In the genomic region with DNA sequence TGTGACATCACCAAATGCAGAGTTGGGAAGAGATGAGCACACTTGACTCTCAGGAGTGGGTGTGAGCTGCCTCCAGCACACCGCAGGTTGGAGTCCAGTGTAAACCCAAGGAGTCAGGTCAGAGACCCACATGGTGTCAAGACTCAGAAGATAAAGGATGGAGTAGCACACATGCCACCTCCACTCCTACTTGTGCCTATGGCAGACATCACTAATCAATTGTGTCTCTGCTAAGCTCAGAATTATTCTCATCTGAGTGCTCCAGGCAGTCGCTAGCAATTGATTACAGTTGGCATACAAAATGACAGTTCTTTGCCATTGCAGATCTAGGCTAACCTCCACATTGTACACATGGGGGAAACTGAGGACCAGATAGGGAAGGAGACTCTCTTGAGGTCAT, we compare ENCODE assay signal across 35 cellular contexts.
A peak's percentile ranks its signal among the peaks of the same experiment; 100 is the strongest.
DNase-seq lines count a peak whose midpoint lies in the region; ATAC-seq, FAIRE-seq and TF ChIP-seq lines count a peak whose summit lies in the region.
"Had no signal": no experiment of that assay in that cellular context is flagged by ENCODE, and none has a peak within 500 bp of the region (broad histone marks: within the 10 kb centered on the region; RNA-seq: fewer than 3 reads in every experiment).

No MANE protein-coding gene starts in this region.

- in situ Hi-C loops in K562 (cut with MboI) = no loop called here

- peaks cover 8% of the 10 kb centered on the region; the same call in 1 of the 2 replicates for H4K20me1 ChIP-seq in K562 (replicated peaks; ENCODE audit: control insufficient read depth, insufficient read depth, low read length)
- no peaks in the 10 kb centered on the region for H4K20me1 ChIP-seq in H1 (replicated peaks in 1 of 2; ENCODE audit: control insufficient read depth in 1 of 2, insufficient read depth in 2 of 2, low read length in 2 of 2)
- no peaks in the 10 kb centered on the region for H4K20me1 ChIP-seq in neural cell (ENCODE audit: insufficient read depth)
- H4K20me1 ChIP-seq: BLaER1; BLaER1 treated with 17β-estradiol and CSF1 and Interleukin-3, amounts not matched to agents 10 nM and 100 nM had no signal

- CTCF ChIA-PET in HEK293 (lab: Yijun Ruan, JAX) (no interaction called here), K562 (lab: Yijun Ruan, JAX; ENCODE audit: low intra/inter-chr PET ratio) (no interaction called here), H1 (lab: Charles Lee; ENCODE audit: partially characterized antibody) (interaction anchor here (0.8 to 6.7 kb wide), 6 partner anchors 9 to 173 kb away, joined by 3 to 60 read pairs (median 5); no protein-coding TSS in a partner anchor)

- H3K79me2 ChIP-seq in K562 (ENCODE audit: control insufficient read depth, insufficient read depth, low read length) (no peaks in the 10 kb centered on the region), H1 (ENCODE audit: control insufficient read depth in 1 of 2, insufficient read depth in 2 of 2, low read length in 2 of 2) (no peaks in the 10 kb centered on the region), neural cell (replicated peaks; ENCODE audit: insufficient read depth, low read length) (no peaks in the 10 kb centered on the region)

- H3K79me1 ChIP-seq in H1 (ENCODE audit: low read depth, low read length) = no peaks in the 10 kb centered on the region

- ATAC-seq in K562 = no peak
- ATAC-seq in upper lobe of right lung = no peak
- ATAC-seq: A549; CD8-positive, alpha-beta T cell had no signal

- intact Hi-C loops in K562 (cut with micrococcal nuclease) (no loop called here), upper lobe of right lung (cut with DNase I) (no loop called here)

- peaks cover 3 to 51% of the 10 kb centered on the region in 2 experiments for H3K27me3 ChIP-seq in K562 (ENCODE audit: control insufficient read depth in 2 of 2, insufficient read depth in 2 of 2, low read length in 2 of 2)
- no peaks in the 10 kb centered on the region for H3K27me3 ChIP-seq in H1 (replicated peaks in 1 of 4; ENCODE audit: control insufficient read depth in 3 of 4, extremely low read depth in 1 of 4, insufficient read depth in 3 of 4, low read length in 3 of 4)
- no peaks in the 10 kb centered on the region for H3K27me3 ChIP-seq in neural cell (ENCODE audit: insufficient read depth, low read depth, low read length)
- H3K27me3 ChIP-seq in upper lobe of right lung = no peaks in the 10 kb centered on the region
- H3K27me3 ChIP-seq: BE2C; BLaER1; BLaER1 treated with 17β-estradiol and CSF1 and Interleukin-3, amounts not matched to agents 10 nM and 100 nM had no signal

- DNase-seq in K562 (ENCODE audit: extremely low read depth in 1 of 4, low spot score in 3 of 4) (no peak), H1 (ENCODE audit: low read depth in 1 of 2, low spot score in 2 of 2) (no peak), AG08396 (ENCODE audit: low spot score) (no peak), upper lobe of right lung (no peak), DMS153 treated with DMSO at 0.1 percent for 48 hours (lab: John Stamatoyannopoulos, UW; ENCODE audit: unreplicated experiment) (no peak)
- no peak for DNase-seq in activated CD4-positive, alpha-beta T cell treated with anti-CD3 and anti-CD28 coated beads for 1 hour
- DNase-seq: 8988T; ACHN; AML-193; BE2C; C1 segment of cervical spinal cord; Caco-2; Calu3; CD4-positive, alpha-beta memory T cell; CD4-positive, alpha-beta T cell; CD4-positive, CD25-positive, alpha-beta regulatory T cell; CD8-positive, alpha-beta memory T cell; CD8-positive, alpha-beta T cell; COR-L47; DMS 273 treated with DMSO at 0.1 percent for 48 hours; DMS153; DMS53; DMS79; DMS79 treated with DMSO at 0.1 percent for 48 hours; DND-41; EL had no signal

- TF ChIP-seq POLR2A in K562 (conservative IDR thresholded peaks at IDR 0.05) (no peak), H1 (IDR thresholded peaks at IDR 0.05; ENCODE audit: control extremely low read depth in 1 of 2, low read depth in 2 of 2, low read length in 2 of 2) (no peak)

- TF ChIP-seq EP300 in K562 (IDR thresholded peaks at IDR 0.05; ENCODE audit: low read length) (no peak), H1 (IDR thresholded peaks at IDR 0.05; ENCODE audit: borderline replicate concordance in 1 of 2, low read depth in 2 of 2, low read length in 2 of 2) (no peak), neural cell (conservative IDR thresholded peaks at IDR 0.05; ENCODE audit: poor library complexity, severe bottlenecking) (no peak)

- H3K9me1 ChIP-seq in K562 (ENCODE audit: control insufficient read depth, insufficient read depth, low read length) = no peaks in the 10 kb centered on the region

- H3K14ac ChIP-seq in H1 (ENCODE audit: insufficient read length) = no peak overlapping the region

- H3K23me2 ChIP-seq in H1 (ENCODE audit: low read depth, low read length) = no peaks in the 10 kb centered on the region

- H3K18ac ChIP-seq in H1 (ENCODE audit: extremely low read depth, low read length) = no peak overlapping the region

- POLR2A ChIA-PET in HEK293 (lab: Yijun Ruan, JAX) = no interaction called here
- POLR2A ChIA-PET in K562 (lab: Yijun Ruan, JAX) = no interaction called here
- POLR2A ChIA-PET in H1 (lab: Charles Lee; ENCODE audit: partially characterized antibody) = interaction anchor here (0.7 kb wide), 1 partner anchor 26 kb away, joined by 3 read pairs; no protein-coding TSS in a partner anchor

- 0% methylated on average over 2 of the region's 2 CpGs for WGBS in K562 (ENCODE audit: insufficient coverage, low coverage, missing lambda C conversion rate)
- 88% methylated on average over 2 of the region's 2 CpGs; no CpG with 5 or more reads in 1 of the 2 experiments for WGBS in H1 (ENCODE audit: extremely low coverage in 1 of 2, insufficient coverage in 1 of 2, insufficient read length in 1 of 2, insufficient replicate concordance in 2 of 2, low coverage in 1 of 2, low lambda C conversion rate in 2 of 2, missing lambda C conversion rate in 1 of 2), 2 experiments

- H3K27ac ChIP-seq in HEK293 (ENCODE audit: extremely low read depth, low read depth, low read length) (no peak overlapping the region), K562 (ENCODE audit: extremely low read depth, low read depth, low read length) (no peak overlapping the region), H1 (ENCODE audit: low read depth, low read length) (no peak overlapping the region), neural cell (ENCODE audit: low read length) (peak overlapping the region; percentile 99), upper lobe of right lung (no peak overlapping the region)
- H3K27ac ChIP-seq: 22Rv1; A549; BLaER1; BLaER1 treated with 17β-estradiol and CSF1 and Interleukin-3, amounts not matched to agents 10 nM and 100 nM; C4-2B had no signal

- H2BK5ac ChIP-seq in H1 (ENCODE audit: low read depth, low read length) = no peak overlapping the region

- H3K9me3 ChIP-seq in HEK293 (ENCODE audit: control insufficient read depth, insufficient read depth, low read depth, low read length) = no peaks in the 10 kb centered on the region
- no peaks in the 10 kb centered on the region for H3K9me3 ChIP-seq in K562 (replicated peaks; ENCODE audit: control insufficient read depth, insufficient read depth, low read depth, low read length)
- no peaks in the 10 kb centered on the region for H3K9me3 ChIP-seq in H1 (ENCODE audit: insufficient read depth in 2 of 2, low read depth in 1 of 2, low read length in 1 of 2)
- no peaks in the 10 kb centered on the region for H3K9me3 ChIP-seq in neural cell (ENCODE audit: low read length)
- no peaks in the 10 kb centered on the region for H3K9me3 ChIP-seq in upper lobe of right lung
- H3K9me3 ChIP-seq: A549, BE2C had no signal

- H2BK15ac ChIP-seq in H1 (ENCODE audit: low read length) = no peak overlapping the region

- TF ChIP-seq CTCF in HEK293 (tag by site-specific recombination; IDR thresholded peaks at IDR 0.05) = no peak
- no peak for TF ChIP-seq CTCF in K562 (IDR thresholded peaks at IDR 0.05 in 2 of 3, conservative IDR thresholded peaks at IDR 0.05 in 1 of 3; ENCODE audit: insufficient read depth in 2 of 3, low read depth in 1 of 3, low read length in 3 of 3)
- no peak for TF ChIP-seq CTCF in H1 (IDR thresholded peaks at IDR 0.05; ENCODE audit: control extremely low read depth in 1 of 3, insufficient read depth in 1 of 3, low read depth in 1 of 3, low read length in 3 of 3)
- no peak for TF ChIP-seq CTCF in neural cell (IDR thresholded peaks at IDR 0.05; ENCODE audit: poor library complexity, severe bottlenecking)
- TF ChIP-seq CTCF in upper lobe of right lung (IDR thresholded peaks at IDR 0.05) = no peak

- H2AFZ ChIP-seq in K562 (ENCODE audit: low read depth, low read length) (no peak overlapping the region), H1 (ENCODE audit: low read length) (no peak overlapping the region), neural cell (ENCODE audit: low read depth, low read length) (no peak overlapping the region)

- no peak overlapping the region for H2AK5ac ChIP-seq in H1 (ENCODE audit: low read depth, low read length)

- no peak overlapping the region for H4K91ac ChIP-seq in H1 (replicated peaks; ENCODE audit: insufficient read length, low read length)

- no peak overlapping the region for H3K56ac ChIP-seq in H1 (replicated peaks; ENCODE audit: insufficient read length, low read depth, low read length)

- H3K4me3 ChIP-seq in HEK293 (ENCODE audit: low read depth, low read length) = no peak overlapping the region
- no peak overlapping the region for H3K4me3 ChIP-seq in K562
- no peak overlapping the region for H3K4me3 ChIP-seq in H1 (ENCODE audit: extremely low read depth in 1 of 4, insufficient read depth in 2 of 4, low read depth in 3 of 4, low read length in 4 of 4)
- no peak overlapping the region for H3K4me3 ChIP-seq in neural cell (ENCODE audit: low read length)
- no peak overlapping the region for H3K4me3 ChIP-seq in upper lobe of right lung
- H3K4me3 ChIP-seq: A549; BLaER1; BLaER1 treated with 17β-estradiol and CSF1 and Interleukin-3, amounts not matched to agents 10 nM and 100 nM had no signal

- no peak overlapping the region for H2BK20ac ChIP-seq in H1 (ENCODE audit: low read length)

- H3K36me3 ChIP-seq in HEK293 (ENCODE audit: control insufficient read depth in 2 of 2, insufficient read depth in 1 of 2, low read length in 2 of 2) = no peaks in the 10 kb centered on the region
- no peaks in the 10 kb centered on the region for H3K36me3 ChIP-seq in K562 (ENCODE audit: control insufficient read depth, insufficient read depth, low read length)
- H3K36me3 ChIP-seq in H1 (ENCODE audit: control insufficient read depth in 2 of 4, insufficient read depth in 4 of 4, low read length in 3 of 4) = no peaks in the 10 kb centered on the region
- H3K36me3 ChIP-seq in neural cell (ENCODE audit: insufficient read depth, low read length) = no peaks in the 10 kb centered on the region
- H3K36me3 ChIP-seq in upper lobe of right lung = no peaks in the 10 kb centered on the region
- H3K36me3 ChIP-seq: BE2C; BLaER1; BLaER1 treated with 17β-estradiol and CSF1 and Interleukin-3, amounts not matched to agents 10 nM and 100 nM had no signal

- H3K4ac ChIP-seq in H1 (replicated peaks; ENCODE audit: insufficient read length, low read depth, low read length) = no peak overlapping the region

- no peak overlapping the region for H4K8ac ChIP-seq in H1 (ENCODE audit: extremely low read depth, insufficient read depth, low read length)

- no peak overlapping the region for H3K4me2 ChIP-seq in K562 (ENCODE audit: insufficient read depth, low read length)
- no peak overlapping the region for H3K4me2 ChIP-seq in H1 (ENCODE audit: insufficient read depth in 1 of 2, low read depth in 2 of 2, low read length in 2 of 2)
- H3K4me2 ChIP-seq in neural cell (ENCODE audit: low read length) = no peak overlapping the region
- H3K4me2 ChIP-seq: A549; BLaER1; BLaER1 treated with 17β-estradiol and CSF1 and Interleukin-3, amounts not matched to agents 10 nM and 100 nM had no signal

- no TSS peak for BruUV-seq in K562 (replicated peaks; lab: Mats Ljungman, UMichigan)

- no peak overlapping the region for H2BK120ac ChIP-seq in H1 (replicated peaks; ENCODE audit: low read depth, low read length)

- no peaks in the 10 kb centered on the region for H3K9me2 ChIP-seq in neural cell (ENCODE audit: insufficient read depth, low read length)

- H3K9ac ChIP-seq in K562 (ENCODE audit: insufficient read depth in 1 of 2, low read depth in 2 of 2, low read length in 2 of 2) (no peak overlapping the region), H1 (replicated peaks in 1 of 4; ENCODE audit: extremely low read depth in 1 of 4, low read depth in 3 of 4, low read length in 3 of 4) (no peak overlapping the region), neural cell (ENCODE audit: low read length) (no peak overlapping the region)
- H3K9ac ChIP-seq: BLaER1; BLaER1 treated with 17β-estradiol and CSF1 and Interleukin-3, amounts not matched to agents 10 nM and 100 nM had no signal

- no peaks in the 10 kb centered on the region for H3K4me1 ChIP-seq in HEK293 (ENCODE audit: control insufficient read depth, insufficient read depth, low read length)
- no peaks in the 10 kb centered on the region for H3K4me1 ChIP-seq in K562 (replicated peaks in 1 of 2; ENCODE audit: control insufficient read depth in 2 of 2, insufficient read depth in 2 of 2, low read length in 2 of 2)
- H3K4me1 ChIP-seq in H1 (replicated peaks in 1 of 4; ENCODE audit: control insufficient read depth in 3 of 4, insufficient read depth in 4 of 4, low read length in 3 of 4) = no peaks in the 10 kb centered on the region; a peak in 1 of 7 replicates
- peaks cover 5% of the 10 kb centered on the region for H3K4me1 ChIP-seq in upper lobe of right lung
- H3K4me1 ChIP-seq: A549, BE2C had no signal

- H4K5ac ChIP-seq in H1 (ENCODE audit: insufficient read length, low read depth, low read length) = no peak overlapping the region

- no peak overlapping the region for H3K23ac ChIP-seq in H1 (ENCODE audit: insufficient read length)

- H2BK12ac ChIP-seq in H1 (ENCODE audit: low read depth, low read length) = peak overlapping the region; percentile 39; the same call in 1 of the 2 replicates

- no peak for FAIRE-seq in K562 (lab: Jason Lieb, UNC)
- FAIRE-seq in H1 (lab: Jason Lieb, UNC) = no peak
- FAIRE-seq: A204.1, A549, D721Med had no signal

- peaks cover 3% of the 10 kb centered on the region for H3F3A ChIP-seq in neural cell (ENCODE audit: insufficient read depth, low read length, poor library complexity, severe bottlenecking)

- no peak for TF ChIP-seq RAD21 in K562 (CRISPR knock-in tag; conservative IDR thresholded peaks at IDR 0.05 in 1 of 2, IDR thresholded peaks at IDR 0.05 in 1 of 2)
- no peak for TF ChIP-seq RAD21 in H1 (IDR thresholded peaks at IDR 0.05 in 1 of 2, conservative IDR thresholded peaks at IDR 0.05 in 1 of 2; ENCODE audit: low read depth in 2 of 2, low read length in 2 of 2)
- TF ChIP-seq RAD21 in neural cell (conservative IDR thresholded peaks at IDR 0.05) = no peak

Comparison
In these comparisons a context has a peak if more than half of its experiments do, and no peak if none do; other contexts are left out.
1. Of the 44 proteins assayed by ChIP-seq in both K562 and HEK293: peak only in K562: ZNF23; only in HEK293: none; in both: ZBTB17; in neither: 42.